ENCODE assay signal across 13 cellular contexts in genomic region chr9:35563791-35564197, GRCh38. TPM values are rescaled to one million over a fixed set of nuclear protein-coding genes. Genes with fewer than 3 reads are reported as not detected.
DNase-seq lines count a peak whose midpoint lies in the region; ATAC-seq and TF ChIP-seq lines count a peak whose summit lies in the region.
"Had no signal": no experiment of that assay in that cellular context is flagged by ENCODE, and none has a peak within 500 bp of the region (broad histone marks: within the 10 kb centered on the region; RNA-seq: fewer than 3 reads in every experiment).

No MANE protein-coding gene starts in this region.

- H3K9ac ChIP-seq in HUES64 (ENCODE audit: low read depth, low read length) (peak overlapping the region; percentile 26; the same call in 1 of the 2 replicates), skeletal muscle tissue (ENCODE audit: low read depth in 1 of 3, low read length in 3 of 3) (peak overlapping the region; percentile 66 to 73 (median 71))
- H3K9ac ChIP-seq: KMS-11 had no signal

- in situ Hi-C loops in brain microvascular endothelial cell (cut with HindIII; ENCODE audit: low pct_ligation_motif_present, low sequenced_read_pairs) = no loop called here

- WGBS in HUES64 = 60% methylated on average over 14 of the region's 14 CpGs

- H3K9me3 ChIP-seq in HUES64 (ENCODE audit: insufficient read depth, low read depth, low read length) (no peaks in the 10 kb centered on the region), skeletal muscle tissue (ENCODE audit: control insufficient read depth in 3 of 3, low read length in 3 of 3) (no peaks in the 10 kb centered on the region)
- no peaks in the 10 kb centered on the region for H3K9me3 ChIP-seq in CD8-positive, alpha-beta T cell (ENCODE audit: low read length)
- H3K9me3 ChIP-seq: neutrophil had no signal

- H3K27me3 Mint-ChIP-seq in CD8-positive, alpha-beta T cell (ENCODE audit: low read depth) = no peaks in the 10 kb centered on the region

- POLR2A ChIA-PET in CD8-positive, alpha-beta T cell (lab: Charles Lee) = no interaction called here

- peak; percentile 18 for ATAC-seq in left colon
- no peak for ATAC-seq in CD8-positive, alpha-beta T cell

- H3K27ac Mint-ChIP-seq in CD8-positive, alpha-beta T cell = no peak overlapping the region

- CTCF ChIA-PET in CD8-positive, alpha-beta T cell (lab: Charles Lee) = no interaction called here

- TF ChIP-seq CTCF in brain microvascular endothelial cell (IDR thresholded peaks at IDR 0.05; ENCODE audit: low read depth, low read length, missing control alignments) = no peak
- TF ChIP-seq CTCF in CD8-positive, alpha-beta T cell (IDR thresholded peaks at IDR 0.05) = no peak

- no peaks in the 10 kb centered on the region for H3K4me1 Mint-ChIP-seq in CD8-positive, alpha-beta T cell (ENCODE audit: low read depth)

- H3K36me3 ChIP-seq in HUES64 (ENCODE audit: insufficient read depth, low read length) = peaks cover under 1% of the 10 kb centered on the region; the same call in 1 of the 2 replicates
- peaks cover 37% of the 10 kb centered on the region for H3K36me3 ChIP-seq in brain microvascular endothelial cell (replicated peaks)
- peaks cover 7 to 11% (median 8%) of the 10 kb centered on the region in 3 donors for H3K36me3 ChIP-seq in skeletal muscle tissue (ENCODE audit: control insufficient read depth in 3 of 3, insufficient read depth in 3 of 3, low read length in 3 of 3)
- H3K36me3 ChIP-seq in CD8-positive, alpha-beta T cell (ENCODE audit: insufficient read depth, low read length) = no peaks in the 10 kb centered on the region
- H3K36me3 ChIP-seq: neutrophil had no signal

- DNase-seq in brain microvascular endothelial cell = no peak
- DNase-seq in left colon = no peak
- no peak for DNase-seq in activated CD4-positive, CD25-positive, alpha-beta regulatory T cell treated with anti-CD3 and anti-CD28 coated beads, Interleukin-2, amount 50 U/mL, for 72 hours
- no peak for DNase-seq in T-helper 2 cell
- no peak for DNase-seq in DMS79 (lab: John Stamatoyannopoulos, UW)
- no peak for DNase-seq in CD8-positive, alpha-beta T cell
- DNase-seq: DND-41, foreskin keratinocyte, NCI-H748 treated with DMSO at 0.1 percent for 48 hours had no signal

- H3K9me3 Mint-ChIP-seq in CD8-positive, alpha-beta T cell = no peaks in the 10 kb centered on the region

- no peaks in the 10 kb centered on the region for H3K36me3 Mint-ChIP-seq in CD8-positive, alpha-beta T cell

- no peak overlapping the region for H3K4me3 Mint-ChIP-seq in CD8-positive, alpha-beta T cell

- H3K27me3 ChIP-seq in HUES64 (ENCODE audit: insufficient read depth, low read length) (no peaks in the 10 kb centered on the region), brain microvascular endothelial cell (replicated peaks) (no peaks in the 10 kb centered on the region), skeletal muscle tissue (ENCODE audit: control insufficient read depth in 3 of 3, insufficient read depth in 3 of 3, low read length in 3 of 3) (no peaks in the 10 kb centered on the region)
- no peaks in the 10 kb centered on the region for H3K27me3 ChIP-seq in CD8-positive, alpha-beta T cell (ENCODE audit: insufficient read depth, low read length)
- H3K27me3 ChIP-seq: foreskin keratinocyte, neutrophil had no signal

- H3K4me3 ChIP-seq in HUES64 (ENCODE audit: low read length) (no peak overlapping the region), brain microvascular endothelial cell (ENCODE audit: low read depth, low read length) (no peak overlapping the region), skeletal muscle tissue (ENCODE audit: low read length in 3 of 3) (peak overlapping the region; percentile 62 to 72 (median 66))
- H3K4me3 ChIP-seq in CD8-positive, alpha-beta T cell (ENCODE audit: low read depth, low read length) = no peak overlapping the region

- H3K4me1 ChIP-seq in HUES64 (ENCODE audit: insufficient read depth, low read length) (0 out of 2 replicates have a peak, but pooled peaks cover 3% of the 10 kb centered on the region), skeletal muscle tissue (ENCODE audit: control insufficient read depth in 3 of 3, insufficient read depth in 3 of 3, low read length in 3 of 3) (peaks cover 70 to 84% (median 70%) of the 10 kb centered on the region in 3 donors)
- H3K4me1 ChIP-seq in CD8-positive, alpha-beta T cell (ENCODE audit: insufficient read depth, low read length) = no peaks in the 10 kb centered on the region
- H3K4me1 ChIP-seq: foreskin keratinocyte had no signal

- H3K27ac ChIP-seq in HUES64 (ENCODE audit: low read depth, low read length) (no peak overlapping the region), brain microvascular endothelial cell (peak overlapping the region; percentile 12), skeletal muscle tissue (ENCODE audit: low read depth, low read length) (peak overlapping the region; percentile 77)
- H3K27ac ChIP-seq in CD8-positive, alpha-beta T cell (ENCODE audit: low read depth, low read length) = no peak overlapping the region
- H3K27ac ChIP-seq: foreskin keratinocyte, KMS-11, neutrophil had no signal

- intact Hi-C loops in left colon (cut with DNase I, micrococcal nuclease) = no loop called here
- intact Hi-C loops in CD8-positive, alpha-beta T cell (cut with DNase I, micrococcal nuclease) = no loop called here

RNA-seq across cellular contexts. Expression of gene TESK1, which starts 41.3 kb away (rescaled TPM):
- 12.2 TPM for polyA plus RNA-seq in HUES64 (2013, experiment 1 of 2)
- polyA plus RNA-seq in HUES64 (2013, experiment 2 of 2) = 9.6 TPM
- 10 to 100 TPM; 37.7 to 47.8 TPM for total RNA-seq in left colon
- total RNA-seq in skeletal muscle tissue = 8.4 TPM
- 10 to 100 TPM; 18.0 to 19.6 TPM for total RNA-seq in CD8-positive, alpha-beta T cell

RNA-seq across cellular contexts. Expression of gene CD72, which starts 54.4 kb away (rescaled TPM):
- 1.3 TPM for polyA plus RNA-seq in HUES64 (2013, experiment 1 of 2)
- polyA plus RNA-seq in HUES64 (2013, experiment 2 of 2) = 2.1 TPM
- 1 to 10 TPM; 1.2 to 2.2 TPM for total RNA-seq in left colon
- total RNA-seq in skeletal muscle tissue = 2.1 TPM
- 1 to 10 TPM; 2.9 to 5.7 TPM for total RNA-seq in CD8-positive, alpha-beta T cell

Comparison
In these comparisons a context has a peak if more than half of its experiments do, and no peak if none do; other contexts are left out.
1. H3K27ac ChIP-seq: peak in brain microvascular endothelial cell (single experiment) and skeletal muscle tissue (single experiment); none in HUES64 (single experiment) and CD8-positive, alpha-beta T cell (single experiment).
2. H3K4me3 ChIP-seq: peak in skeletal muscle tissue (3 of 3); none in HUES64 (single experiment), brain microvascular endothelial cell (single experiment) and CD8-positive, alpha-beta T cell (single experiment).